ENCODE assay signal across 11 cellular contexts in genomic region chr17:70808596-70808995, GRCh38.
DNase-seq lines count a peak whose midpoint lies in the region; ATAC-seq and TF ChIP-seq lines count a peak whose summit lies in the region.
"Had no signal": no experiment of that assay in that cellular context is flagged by ENCODE, and none has a peak within 500 bp of the region (broad histone marks: within the 10 kb centered on the region; RNA-seq: fewer than 3 reads in every experiment).

No MANE protein-coding gene starts in this region.

- H2AFZ ChIP-seq in Karpas-422 (ENCODE audit: low read length) = no peak overlapping the region

- H3K36me3 Mint-ChIP-seq in activated CD4-positive, alpha-beta T cell treated with anti-CD3 and anti-CD28 coated beads, Interleukin-2, amount 10 ng/mL, durations not matched to agents 7 days and 5 days (ENCODE audit: low read depth) = no peaks in the 10 kb centered on the region
- no peaks in the 10 kb centered on the region for H3K36me3 Mint-ChIP-seq in naive thymus-derived CD4-positive, alpha-beta T cell

- H3K27ac ChIP-seq in Karpas-422 (ENCODE audit: low read length) (no peak overlapping the region), liver (ENCODE audit: low read depth in 1 of 2, low read length in 2 of 2) (no peak overlapping the region)
- no peak overlapping the region for H3K27ac ChIP-seq in naive thymus-derived CD4-positive, alpha-beta T cell (ENCODE audit: low read depth, low read length)
- H3K27ac ChIP-seq: dorsolateral prefrontal cortex, pancreas had no signal

- no peaks in the 10 kb centered on the region for H3K9me3 Mint-ChIP-seq in activated CD4-positive, alpha-beta T cell treated with anti-CD3 and anti-CD28 coated beads, Interleukin-2, amount 10 ng/mL, durations not matched to agents 7 days and 5 days
- peaks cover 0 to 5% (median 0%) of the 10 kb centered on the region in 11 donors for H3K9me3 Mint-ChIP-seq in naive thymus-derived CD4-positive, alpha-beta T cell

- CTCF ChIA-PET in activated CD4-positive, alpha-beta T cell treated with anti-CD3 and anti-CD28 coated beads, Interleukin-2, amount 10 ng/mL, durations not matched to agents 7 days and 5 days (lab: Charles Lee) = no interaction called here
- CTCF ChIA-PET in naive thymus-derived CD4-positive, alpha-beta T cell (lab: Charles Lee) = no interaction called here

- no peak for ATAC-seq in naive thymus-derived CD4-positive, alpha-beta T cell
- ATAC-seq in GM18505 (IDR thresholded peaks at IDR 0.05; ENCODE audit: unreplicated experiment) = no peak
- ATAC-seq: pancreas had no signal

- H4K20me1 ChIP-seq in Karpas-422 (ENCODE audit: insufficient read depth, low read depth, low read length) = no peaks in the 10 kb centered on the region

- TF ChIP-seq CTCF in GM12864 (IDR thresholded peaks at IDR 0.05; ENCODE audit: low read depth, low read length, missing control alignments) = peak; percentile 22
- TF ChIP-seq CTCF in astrocyte of the cerebellum (IDR thresholded peaks at IDR 0.05; ENCODE audit: low read depth, low read length, missing control alignments) = peak; percentile 15
- peak; percentile 25 for TF ChIP-seq CTCF in liver (IDR thresholded peaks at IDR 0.05; ENCODE audit: low read depth, low read length, missing input control)

- in situ Hi-C loops in astrocyte of the cerebellum (cut with HindIII; ENCODE audit: low sequenced_read_pairs) = no loop called here

- no peak for TF ChIP-seq POLR2A in GM18505 (IDR thresholded peaks at IDR 0.05; ENCODE audit: borderline replicate concordance, extremely low read depth, insufficient read depth, insufficient read length)

- H3K36me3 ChIP-seq in Karpas-422 (ENCODE audit: insufficient read depth, low read length) (no peaks in the 10 kb centered on the region), liver (ENCODE audit: control insufficient read depth in 4 of 4, insufficient read depth in 3 of 4, low read depth in 1 of 4, low read length in 3 of 4) (no peaks in the 10 kb centered on the region)
- H3K36me3 ChIP-seq in naive thymus-derived CD4-positive, alpha-beta T cell (ENCODE audit: control insufficient read depth in 2 of 3, insufficient read depth in 3 of 3, low read length in 3 of 3) = no peaks in the 10 kb centered on the region
- H3K36me3 ChIP-seq: pancreas had no signal

- no peaks in the 10 kb centered on the region for H3K9me2 ChIP-seq in Karpas-422 (replicated peaks; ENCODE audit: insufficient read depth, low read length)

- H3K27me3 Mint-ChIP-seq in activated CD4-positive, alpha-beta T cell treated with anti-CD3 and anti-CD28 coated beads, Interleukin-2, amount 10 ng/mL, durations not matched to agents 7 days and 5 days = no peaks in the 10 kb centered on the region
- H3K27me3 Mint-ChIP-seq in naive thymus-derived CD4-positive, alpha-beta T cell = no peaks in the 10 kb centered on the region

- H3K9me3 ChIP-seq in Karpas-422 (ENCODE audit: low read length) (no peaks in the 10 kb centered on the region), liver (ENCODE audit: control insufficient read depth in 4 of 4, low read length in 3 of 4) (peaks cover 0 to 2% (median 0%) of the 10 kb centered on the region in 4 donors)
- H3K9me3 ChIP-seq in naive thymus-derived CD4-positive, alpha-beta T cell (ENCODE audit: control insufficient read depth in 2 of 3, low read length in 3 of 3) = no peaks in the 10 kb centered on the region
- H3K9me3 ChIP-seq: pancreas had no signal

- H3K27ac Mint-ChIP-seq in activated CD4-positive, alpha-beta T cell treated with anti-CD3 and anti-CD28 coated beads, Interleukin-2, amount 10 ng/mL, durations not matched to agents 7 days and 5 days = no peak overlapping the region
- no peak overlapping the region for H3K27ac Mint-ChIP-seq in naive thymus-derived CD4-positive, alpha-beta T cell

- H3K9ac ChIP-seq in Karpas-422 (ENCODE audit: low read length) (no peak overlapping the region), liver (ENCODE audit: low read depth in 1 of 2, low read length in 2 of 2) (no peak overlapping the region)

- peak; percentile 56 to 84 for TF ChIP-seq RAD21 in liver (IDR thresholded peaks at IDR 0.05)

- intact Hi-C loops in naive thymus-derived CD4-positive, alpha-beta T cell (cut with micrococcal nuclease) = no loop called here

- H3K79me2 ChIP-seq in Karpas-422 (ENCODE audit: low read length) = no peaks in the 10 kb centered on the region

- H3K4me2 ChIP-seq in Karpas-422 (ENCODE audit: low read depth, low read length, poor library complexity, severe bottlenecking) = no peak overlapping the region

- DNase-seq in GM12864 (ENCODE audit: low read depth) (no peak), Karpas-422 (peak; percentile 65), astrocyte of the cerebellum (ENCODE audit: low read depth) (no peak), amygdala (lab: John Stamatoyannopoulos, UW) (no peak)
- DNase-seq in activated CD4-positive, alpha-beta T cell treated with anti-CD3 and anti-CD28 coated beads, Interleukin-2, amount 10 ng/mL, durations not matched to agents 7 days and 5 days = no peak
- DNase-seq in naive thymus-derived CD4-positive, alpha-beta T cell = no peak
- DNase-seq: dorsolateral prefrontal cortex, pancreas, T1000 had no signal

- 87% methylated on average over 2 of the region's 2 CpGs for WGBS in liver

- no peak overlapping the region for H3K4me3 Mint-ChIP-seq in activated CD4-positive, alpha-beta T cell treated with anti-CD3 and anti-CD28 coated beads, Interleukin-2, amount 10 ng/mL, durations not matched to agents 7 days and 5 days
- no peak overlapping the region for H3K4me3 Mint-ChIP-seq in naive thymus-derived CD4-positive, alpha-beta T cell

- H3K4me3 ChIP-seq in GM12864 (ENCODE audit: low read depth, low read length) (no peak overlapping the region), Karpas-422 (ENCODE audit: low read length) (no peak overlapping the region), astrocyte of the cerebellum (ENCODE audit: low read depth, low read length) (no peak overlapping the region), liver (ENCODE audit: low read depth in 1 of 3, low read length in 3 of 3) (no peak overlapping the region)
- no peak overlapping the region for H3K4me3 ChIP-seq in naive thymus-derived CD4-positive, alpha-beta T cell (ENCODE audit: low read length)
- H3K4me3 ChIP-seq: dorsolateral prefrontal cortex, pancreas had no signal

- POLR2A ChIA-PET in activated CD4-positive, alpha-beta T cell treated with anti-CD3 and anti-CD28 coated beads, Interleukin-2, amount 10 ng/mL, durations not matched to agents 7 days and 5 days (lab: Charles Lee) = no interaction called here
- POLR2A ChIA-PET in naive thymus-derived CD4-positive, alpha-beta T cell (lab: Charles Lee) = no interaction called here

- no peaks in the 10 kb centered on the region for H3K27me3 ChIP-seq in Karpas-422 (ENCODE audit: low read length)
- no peaks in the 10 kb centered on the region for H3K27me3 ChIP-seq in liver (ENCODE audit: control insufficient read depth in 4 of 4, insufficient read depth in 4 of 4, low read length in 3 of 4)
- H3K27me3 ChIP-seq in naive thymus-derived CD4-positive, alpha-beta T cell (ENCODE audit: control insufficient read depth in 2 of 2, insufficient read depth in 2 of 2, low read length in 2 of 2) = no peaks in the 10 kb centered on the region
- H3K27me3 ChIP-seq: pancreas had no signal

- H3K4me1 ChIP-seq in Karpas-422 (ENCODE audit: low read length) (no peaks in the 10 kb centered on the region), liver (ENCODE audit: control insufficient read depth in 4 of 4, insufficient read depth in 4 of 4, low read length in 3 of 4) (no peaks in the 10 kb centered on the region)
- H3K4me1 ChIP-seq in naive thymus-derived CD4-positive, alpha-beta T cell (ENCODE audit: control insufficient read depth in 2 of 2, insufficient read depth in 2 of 2, low read length in 2 of 2) = no peaks in the 10 kb centered on the region
- H3K4me1 ChIP-seq: pancreas had no signal

- H3K4me1 Mint-ChIP-seq in activated CD4-positive, alpha-beta T cell treated with anti-CD3 and anti-CD28 coated beads, Interleukin-2, amount 10 ng/mL, durations not matched to agents 7 days and 5 days = no peaks in the 10 kb centered on the region
- H3K4me1 Mint-ChIP-seq in naive thymus-derived CD4-positive, alpha-beta T cell = no peaks in the 10 kb centered on the region

TF ChIP-seq in liver, 16 proteins besides CTCF, POLR2A, EP300 and RAD21:
- TF ChIP-seq RXRA (IDR thresholded peaks at IDR 0.05) (no peak), HNF4A (conservative IDR thresholded peaks at IDR 0.05) (no peak), FOXA2 (IDR thresholded peaks at IDR 0.05) (no peak), ZBTB33 (IDR thresholded peaks at IDR 0.05) (no peak), ATF3 (IDR thresholded peaks at IDR 0.05) (no peak), NR2F2 (IDR thresholded peaks at IDR 0.05) (no peak), TAF1 (conservative IDR thresholded peaks at IDR 0.05) (no peak)
